8 cellular contexts compared by ENCODE assay signal in genomic region chr22:44024288-44024908, GRCh38. TPM values are rescaled to one million over a fixed set of nuclear protein-coding genes. Genes with fewer than 3 reads are reported as not detected.
A peak's percentile ranks its signal among the peaks of the same experiment; 100 is the strongest.
DNase-seq lines count a peak whose midpoint lies in the region; ATAC-seq and TF ChIP-seq lines count a peak whose summit lies in the region.

Gene PARVB (plus strand): TSS chr22:44024302. CDS start chr22:44024340, 38 bp downstream.

- ATAC-seq in activated B cell treated with CpG ODN at 0.5 μM for 24 hours (ENCODE audit: low read depth): peak; percentile 5

- H3K36me3 Mint-ChIP-seq in activated B cell treated with CpG ODN at 0.5 μM for 24 hours (ENCODE audit: low read depth): peaks cover 15% of the 10 kb centered on the region

- H3K27ac Mint-ChIP-seq in activated B cell treated with CpG ODN at 0.5 μM for 24 hours: peak within 1 kb of the TSS; percentile 100

- H3K36me3 ChIP-seq in BE2C: no peaks in the 10 kb centered on the region
- no peaks in the 10 kb centered on the region for H3K36me3 ChIP-seq in muscle layer of duodenum (ENCODE audit: control insufficient read depth in 1 of 2, insufficient read depth in 2 of 2, low read length in 2 of 2)
- H3K36me3 ChIP-seq in transverse colon: no peaks in the 10 kb centered on the region

- DNase-seq in BE2C (peak; percentile 45), HEK293T (ENCODE audit: extremely low spot score) (peak; percentile 44), activated B cell treated with CpG ODN at 0.5 μM for 24 hours (peak; percentile 55), erythroblast (lab: John Stamatoyannopoulos, UW) (peak; percentile 63 to 70), transverse colon (peak; percentile 17), NCI-H2107 (lab: John Stamatoyannopoulos, UW) (no peak), MV-4-11 (lab: John Stamatoyannopoulos, UW) (no peak)

- H3K27ac ChIP-seq in muscle layer of duodenum (ENCODE audit: low read length): peak within 1 kb of the TSS; percentile 82
- H3K27ac ChIP-seq in transverse colon: peak within 1 kb of the TSS; percentile 82 to 87 (median 86)

- H3K27me3 ChIP-seq in BE2C: no peaks in the 10 kb centered on the region
- no peaks in the 10 kb centered on the region for H3K27me3 ChIP-seq in muscle layer of duodenum (ENCODE audit: low read depth, low read length)
- peaks cover 10% of the 10 kb centered on the region for H3K27me3 ChIP-seq in transverse colon

- TF ChIP-seq EP300 in transverse colon (IDR thresholded peaks at IDR 0.05; ENCODE audit: low read depth): no peak

- peak within 1 kb of the TSS; percentile 67 for H3K4me3 ChIP-seq in BE2C (ENCODE audit: low read depth, low read length)
- H3K4me3 ChIP-seq in muscle layer of duodenum (ENCODE audit: low read depth in 1 of 2, low read length in 2 of 2): peak within 1 kb of the TSS; percentile 63 to 64
- H3K4me3 ChIP-seq in transverse colon: peak within 1 kb of the TSS; percentile 56 to 67 (median 60)

- 0 to 8% methylated on average over 11 to 15 of the region's 82 CpGs for WGBS in transverse colon (ENCODE audit: low coverage in 1 of 2), 2 donors

- TF ChIP-seq POLR2A in erythroblast (IDR thresholded peaks at IDR 0.05; ENCODE audit: low read length) (no peak), transverse colon (IDR thresholded peaks at IDR 0.05) (no peak)

- intact Hi-C loops in activated B cell treated with CpG ODN at 0.5 μM for 24 hours (cut with micrococcal nuclease) (loop anchor here (2.0 kb wide), 1 partner anchor 156 kb away; the partner anchor contains the start of gene PARVG), transverse colon (cut with DNase I; ENCODE audit: low total_unique reads) (no loop called here)

- no peaks in the 10 kb centered on the region for H3K9me3 Mint-ChIP-seq in activated B cell treated with CpG ODN at 0.5 μM for 24 hours

- POLR2A ChIA-PET in HEK293T (lab: Yijun Ruan, JAX) (interaction anchor here (0.7 to 2.5 kb wide), 3 partner anchors 9 to 46 kb away, joined by 4 to 13 read pairs (median 4); no protein-coding TSS in a partner anchor), activated B cell treated with CpG ODN at 0.5 μM for 24 hours (lab: Charles Lee) (interaction anchor here (0.9 to 7.0 kb wide), 10 partner anchors 13 to 157 kb away, joined by 3 to 61 read pairs (median 7); partner anchors contain the start of gene SAMM50)

- TF ChIP-seq CTCF in BE2C (IDR thresholded peaks at IDR 0.05; ENCODE audit: low read depth, low read length) (no peak), activated B cell treated with CpG ODN at 0.5 μM for 24 hours (IDR thresholded peaks at IDR 0.05) (no peak), transverse colon (IDR thresholded peaks at IDR 0.05) (no peak)

- no peaks in the 10 kb centered on the region for H3K9me3 ChIP-seq in BE2C
- H3K9me3 ChIP-seq in muscle layer of duodenum (ENCODE audit: control insufficient read depth in 1 of 2, low read length in 2 of 2): no peaks in the 10 kb centered on the region
- no peaks in the 10 kb centered on the region for H3K9me3 ChIP-seq in transverse colon

- H3K4me1 ChIP-seq in BE2C (no peaks in the 10 kb centered on the region), muscle layer of duodenum (ENCODE audit: control insufficient read depth in 1 of 2, insufficient read depth in 2 of 2, low read length in 2 of 2) (peaks cover 0 to 13% of the 10 kb centered on the region in 2 donors), transverse colon (peaks cover 3 to 17% (median 10%) of the 10 kb centered on the region in 4 donors)

- in situ Hi-C loops in transverse colon (cut with MboI; ENCODE audit: low pct_ligation_motif_present in 1 of 4, low pct_unique_long_range_greater_than_20kb in 1 of 4, low sequenced_read_pairs in 3 of 4): no loop called here

- H3K4me3 Mint-ChIP-seq in activated B cell treated with CpG ODN at 0.5 μM for 24 hours: peak within 1 kb of the TSS; percentile 89

- H3K27me3 Mint-ChIP-seq in activated B cell treated with CpG ODN at 0.5 μM for 24 hours: no peaks in the 10 kb centered on the region

- CTCF ChIA-PET in HEK293T (lab: Yijun Ruan, JAX) (no interaction called here), activated B cell treated with CpG ODN at 0.5 μM for 24 hours (lab: Charles Lee) (interaction anchor here (1.2 to 2.8 kb wide), 5 partner anchors 20 to 61 kb away, joined by 3 to 19 read pairs (median 5); no protein-coding TSS in a partner anchor)

- peaks cover 70% of the 10 kb centered on the region for H3K4me1 Mint-ChIP-seq in activated B cell treated with CpG ODN at 0.5 μM for 24 hours

TF ChIP-seq in HEK293T, 16 proteins besides CTCF, POLR2A, EP300 and RAD21:
- TF ChIP-seq FOXK2 (IDR thresholded peaks at IDR 0.05) (no peak), SUZ12 (IDR thresholded peaks at IDR 0.05) (no peak), ZNF384 (IDR thresholded peaks at IDR 0.05) (no peak)

RNA-seq across cellular contexts. Expression of gene PARVB, which starts in this region (rescaled TPM):
- 13.3 TPM for polyA plus RNA-seq in BE2C (2012; ENCODE audit: insufficient read depth, insufficient read length, low read depth)
- total RNA-seq in activated B cell treated with CpG ODN at 0.5 μM for 24 hours (53.5 and 53.6 TPM in 2 replicates), transverse colon (100 to 1,000 TPM in 1 of 4 donors, 10 to 100 TPM in 1, 1 to 10 TPM in 2; 6.6 to 144 (median 30.1) TPM)

Comparison
In these comparisons a context has a peak if more than half of its experiments do, and no peak if none do; other contexts are left out.
1. DNase-seq: peak in BE2C (single experiment), HEK293T (single experiment), activated B cell treated with CpG ODN at 0.5 μM for 24 hours (single experiment), erythroblast (2 of 2) and transverse colon (single experiment); none in NCI-H2107 (single experiment) and MV-4-11 (single experiment).
2. Peak in every context shown above with its lines, with median percentiles within 50 percentile points of each other: H3K4me3 ChIP-seq.